Comparison of ENCODE assay signal across 2 cellular contexts in genomic region chr6:142331075-142331551, GRCh38.
TF ChIP-seq lines count a peak whose summit lies in the region.

No MANE protein-coding gene starts in this region.

TF ChIP-seq in IMR-90, 13 proteins besides CTCF, POLR2A, EP300 and RAD21:
- TF ChIP-seq CEBPB (IDR thresholded peaks at IDR 0.05; ENCODE audit: low read depth, low read length) (no peak), FOS (IDR thresholded peaks at IDR 0.05; ENCODE audit: low read depth, low read length) (no peak), CHD1 (IDR thresholded peaks at IDR 0.05; ENCODE audit: low read depth, low read length) (no peak), RCOR1 (IDR thresholded peaks at IDR 0.05; ENCODE audit: insufficient replicate concordance, low read length) (no peak), RFX5 (IDR thresholded peaks at IDR 0.05; ENCODE audit: low read depth, low read length) (no peak), MAFK (IDR thresholded peaks at IDR 0.05; ENCODE audit: low read depth, low read length) (no peak; the same call in 1 of the 2 replicates), ELK1 (IDR thresholded peaks at IDR 0.05; ENCODE audit: borderline replicate concordance, low read depth, low read length) (no peak), NFE2L2 (IDR thresholded peaks at IDR 0.05; ENCODE audit: low read depth, low read length) (no peak), MAZ (IDR thresholded peaks at IDR 0.05; ENCODE audit: borderline replicate concordance, low read depth, low read length) (no peak), BHLHE40 (IDR thresholded peaks at IDR 0.05; ENCODE audit: low read depth, low read length) (no peak), SMC3 (IDR thresholded peaks at IDR 0.05; ENCODE audit: low read depth, low read length) (no peak), MXI1 (IDR thresholded peaks at IDR 0.05; ENCODE audit: borderline replicate concordance, low read depth, low read length) (no peak), USF2 (IDR thresholded peaks at IDR 0.05; ENCODE audit: low read depth, low read length) (no peak)
TF ChIP-seq in IMR-90: peak in this region for 0.

TF ChIP-seq in liver, 16 proteins besides CTCF, POLR2A, EP300 and RAD21:
- no peak for TF ChIP-seq YY1 (IDR thresholded peaks at IDR 0.05)
- no peak for TF ChIP-seq EGR1 (IDR thresholded peaks at IDR 0.05; ENCODE audit: low read depth in 2 of 2)
- TF ChIP-seq HNF4A (conservative IDR thresholded peaks at IDR 0.05) = peak in 1 of 2 donors; percentile 20
